ENCODE assay signal across 10 cellular contexts in the genomic region with DNA sequence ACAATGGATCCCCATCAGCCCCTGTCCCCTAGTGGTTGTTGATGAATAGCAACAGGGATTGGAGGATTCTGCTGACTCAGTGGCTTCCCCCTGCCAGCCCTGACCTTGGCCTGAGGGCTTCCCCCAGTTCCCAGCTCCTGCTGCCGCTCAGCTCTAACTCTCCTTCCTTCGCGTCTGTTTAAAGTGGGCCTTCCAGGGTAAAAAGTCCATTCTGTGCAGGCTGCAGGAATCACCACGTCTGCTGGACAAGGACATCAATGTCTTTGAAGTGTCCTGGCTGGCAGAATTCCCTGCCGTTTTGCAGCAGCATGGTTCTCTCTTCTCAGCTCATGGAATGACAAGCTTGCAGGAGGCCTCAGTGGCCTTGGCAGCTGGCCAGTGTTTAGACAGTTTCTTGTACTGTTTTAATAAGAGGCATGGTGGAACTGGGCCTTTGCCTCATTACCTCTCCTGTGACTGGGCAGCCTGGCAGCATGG.
DNase-seq lines count a peak whose midpoint lies in the region; ATAC-seq and TF ChIP-seq lines count a peak whose summit lies in the region.
"Had no signal": no experiment of that assay in that cellular context is flagged by ENCODE, and none has a peak within 500 bp of the region (broad histone marks: within the 10 kb centered on the region; RNA-seq: fewer than 3 reads in every experiment).

No MANE protein-coding gene starts in this region.

- H3K9me3 ChIP-seq in heart left ventricle, result no peaks in the 10 kb centered on the region
- H3K9me3 ChIP-seq in thyroid gland, result no peaks in the 10 kb centered on the region

- H3K36me3 ChIP-seq in heart left ventricle (no peaks in the 10 kb centered on the region), thyroid gland (no peaks in the 10 kb centered on the region)

- TF ChIP-seq POLR2A in heart left ventricle (IDR thresholded peaks at IDR 0.05), result no peak
- no peak for TF ChIP-seq POLR2A in thyroid gland (IDR thresholded peaks at IDR 0.05)

- H3K4me1 ChIP-seq in heart left ventricle (peaks cover 0 to 11% (median 0%) of the 10 kb centered on the region in 12 donors), thyroid gland (peaks cover 10 to 18% of the 10 kb centered on the region in 2 donors)

- peak; percentile 23 for DNase-seq in NCI-H82 (lab: John Stamatoyannopoulos, UW)
- no peak for DNase-seq in NCI-H82 treated with DMSO at 0.1 percent for 48 hours (lab: John Stamatoyannopoulos, UW; ENCODE audit: unreplicated experiment)
- peak; percentile 47 for DNase-seq in SK-MEL-5 (ENCODE audit: low read depth, low spot score)
- peak in 4 of 5 donors; percentile 46 to 70 (median 53) for DNase-seq in heart left ventricle
- peak; percentile 98 to 99 for DNase-seq in thyroid gland
- DNase-seq in NCI-H187 treated with DMSO at 0.1 percent for 48 hours (lab: John Stamatoyannopoulos, UW), result no peak
- no peak for DNase-seq in MV-4-11 (lab: John Stamatoyannopoulos, UW)
- DNase-seq: effector memory CD8-positive, alpha-beta T cell; Karpas-422 had no signal

- intact Hi-C loops in heart left ventricle (cut with DNase I) (no loop called here), thyroid gland (cut with DNase I) (no loop called here)

- 33 to 49% (median 42%) methylated on average over 5 of the region's 5 CpGs for WGBS in heart left ventricle, 4 donors
- WGBS in thyroid gland, 2 donors, result 23 to 32% methylated on average over 5 of the region's 5 CpGs

- in situ Hi-C loops in SK-MEL-5 (cut with HindIII; ENCODE audit: low pct_unique_long_range_greater_than_20kb, low sequenced_read_pairs), result no loop called here

- H3K27ac ChIP-seq in heart left ventricle, result no peak overlapping the region
- peak overlapping the region; percentile 6 to 80 (median 41) for H3K27ac ChIP-seq in thyroid gland

- ATAC-seq in heart left ventricle (peak; percentile 42 to 65 (median 53)), HG03342 (IDR thresholded peaks at IDR 0.05; ENCODE audit: unreplicated experiment) (no peak)
- ATAC-seq: effector memory CD8-positive, alpha-beta T cell had no signal

- no peaks in the 10 kb centered on the region for H3K27me3 ChIP-seq in heart left ventricle
- no peaks in the 10 kb centered on the region for H3K27me3 ChIP-seq in thyroid gland

- H3K4me3 ChIP-seq in heart left ventricle (no peak overlapping the region), thyroid gland (replicated peaks in 1 of 3) (no peak overlapping the region)

- peak in 2 of 12 donors; percentile 15 to 28 for TF ChIP-seq CTCF in heart left ventricle (IDR thresholded peaks at IDR 0.05)
- TF ChIP-seq CTCF in thyroid gland (IDR thresholded peaks at IDR 0.05), result peak in 3 of 6 experiments; percentile 14 to 30 (median 26)

Comparison
In these comparisons a context has a peak if more than half of its experiments do, and no peak if none do; other contexts are left out.
1. DNase-seq: peak in NCI-H82 (single experiment), SK-MEL-5 (single experiment), heart left ventricle (4 of 5) and thyroid gland (2 of 2); none in NCI-H82 treated with DMSO at 0.1 percent for 48 hours (single experiment), NCI-H187 treated with DMSO at 0.1 percent for 48 hours (single experiment) and MV-4-11 (single experiment).
2. H3K27ac ChIP-seq: peak in thyroid gland (3 of 3); none in heart left ventricle (0 of 12).